21 cellular contexts compared by ENCODE assay signal in genomic region chr6:137759624-137760023, GRCh38.
"Had no signal": no experiment of that assay in that cellular context is flagged by ENCODE, and none has a peak within 500 bp of the region (broad histone marks: within the 10 kb centered on the region; RNA-seq: fewer than 3 reads in every experiment).

No MANE protein-coding gene starts in this region.

- H3K27ac ChIP-seq: adrenal gland, PC-9 had no signal

- H3K4me1 ChIP-seq: adrenal gland had no signal

- H3K4me3 ChIP-seq: adrenal gland, K562, PC-9 had no signal

- H3K4me2 ChIP-seq: PC-9 had no signal

- ATAC-seq: activated CD8-positive, alpha-beta T cell treated with anti-CD3 and anti-CD28 coated beads for 36 hours; K562 had no signal

- H2AFZ ChIP-seq: PC-9 had no signal

- H3K27me3 ChIP-seq: adrenal gland had no signal

- H3K36me3 ChIP-seq: adrenal gland had no signal

- DNase-seq: activated CD4-positive, alpha-beta T cell treated with anti-CD3 and anti-CD28 coated beads, Interleukin-2, amount 10 ng/mL, durations not matched to agents 24 days and 14 days; activated CD4-positive, alpha-beta T cell treated with anti-CD3 and anti-CD28 coated beads, Interleukin-2, amount 50 U/mL, for 4 hours; activated CD8-positive, alpha-beta T cell treated with anti-CD3 and anti-CD28 coated beads for 36 hours; activated gamma-delta T cell; activated naive CD4-positive, alpha-beta T cell treated with Interleukin-2 at 50 U/mL for 16 hours; activated T-cell treated with anti-CD3 and anti-CD28 coated beads, Interleukin-2, amount 50 U/mL, for 24 hours; adrenal gland; central memory CD4-positive, alpha-beta T cell; NCI-H1105; NCI-H1417 treated with DMSO at 0.1 percent for 48 hours; NCI-H187 treated with DMSO at 0.1 percent for 48 hours; NCI-H2081 treated with DMSO at 0.1 percent for 48 hours; NCI-H226; NCI-H446 treated with DMSO at 0.1 percent for 48 hours; NCI-H69; PC-9; Right ventricle myocardium superior; SW 1271; T-helper 1 cell; T1000 had no signal

- H3K9me3 ChIP-seq: adrenal gland had no signal
